In genomic region chr7:64098-64521, GRCh38 we compare ENCODE assay signal across 1 cellular context.
TF ChIP-seq lines count a peak whose summit lies in the region.

No MANE protein-coding gene starts in this region.

TF ChIP-seq in H1, 55 proteins besides CTCF, POLR2A, EP300 and RAD21 (continued from another document):
- TF ChIP-seq USF2 (IDR thresholded peaks at IDR 0.05; ENCODE audit: low read length), result no peak
- TF ChIP-seq GABPA (IDR thresholded peaks at IDR 0.05; ENCODE audit: borderline replicate concordance, insufficient read depth, low read length), result no peak
- no peak for TF ChIP-seq TCF12 (IDR thresholded peaks at IDR 0.05; ENCODE audit: low read depth, low read length)
- TF ChIP-seq BRCA1 (IDR thresholded peaks at IDR 0.05; ENCODE audit: low read depth, low read length), result no peak
- no peak for TF ChIP-seq NANOG (IDR thresholded peaks at IDR 0.05; ENCODE audit: insufficient read depth, low read depth, low read length, poor library complexity, severe bottlenecking)
- no peak for TF ChIP-seq KDM1A (IDR thresholded peaks at IDR 0.05; ENCODE audit: borderline replicate concordance, low read length)
- no peak for TF ChIP-seq YY1 (IDR thresholded peaks at IDR 0.05; ENCODE audit: low read depth, low read length)
- no peak for TF ChIP-seq SUZ12 (IDR thresholded peaks at IDR 0.05; ENCODE audit: low read length)
